8 cellular contexts compared by ENCODE assay signal in the genomic region with DNA sequence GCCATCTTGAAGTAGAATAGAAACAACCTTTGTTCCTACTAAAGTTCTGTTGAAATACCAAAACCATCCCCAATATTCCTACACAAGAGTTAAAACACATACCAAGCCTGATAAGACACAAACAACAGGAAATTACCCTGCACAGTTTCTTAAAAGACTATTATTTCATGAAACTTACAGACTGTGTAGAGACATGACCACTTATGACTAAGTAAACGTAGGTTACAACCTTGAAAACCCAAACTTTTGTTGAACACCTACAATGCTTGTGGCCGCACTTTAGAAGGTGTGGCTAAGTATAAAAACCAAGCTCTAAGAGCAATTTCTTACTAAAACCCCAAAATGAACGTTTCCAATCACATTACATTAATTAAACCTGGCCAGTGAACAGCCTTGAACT. TPM values are rescaled to one million over a fixed set of nuclear protein-coding genes. Genes with fewer than 3 reads are reported as not detected.
A peak's percentile ranks its signal among the peaks of the same experiment; 100 is the strongest.
DNase-seq lines count a peak whose midpoint lies in the region; ATAC-seq and TF ChIP-seq lines count a peak whose summit lies in the region.

No MANE protein-coding gene starts in this region.

- H3K9me2 ChIP-seq in Loucy (replicated peaks; ENCODE audit: low read depth, low read length) = no peaks in the 10 kb centered on the region

- no peaks in the 10 kb centered on the region for H3K9me3 Mint-ChIP-seq in CD4-positive, alpha-beta memory T cell

- peaks cover 0 to 5% of the 10 kb centered on the region in 2 donors for H3K36me3 Mint-ChIP-seq in CD4-positive, alpha-beta memory T cell

- H3K4me1 ChIP-seq in CD4-positive, alpha-beta memory T cell (ENCODE audit: insufficient read depth, low read length) = peaks cover 67% of the 10 kb centered on the region
- peaks cover 74% of the 10 kb centered on the region for H3K4me1 ChIP-seq in Loucy (ENCODE audit: insufficient read depth, low read length, poor library complexity, severe bottlenecking)
- H3K4me1 ChIP-seq in breast epithelium = peaks cover 0 to 9% of the 10 kb centered on the region in 2 donors
- H3K4me1 ChIP-seq in mucosa of rectum (ENCODE audit: control insufficient read depth in 2 of 2, insufficient read depth in 2 of 2, low read length in 2 of 2) = peaks cover 12 to 14% of the 10 kb centered on the region in 2 donors

- H3K4me3 ChIP-seq in CD4-positive, alpha-beta memory T cell (ENCODE audit: low read length in 2 of 2) = no peak overlapping the region
- H3K4me3 ChIP-seq in Loucy (ENCODE audit: low read length, poor library complexity, severe bottlenecking) = peak overlapping the region; percentile 89
- peak overlapping the region in 2 of 3 donors; percentile 66 to 99 for H3K4me3 ChIP-seq in breast epithelium
- peak overlapping the region; percentile 1 to 91 for H3K4me3 ChIP-seq in mucosa of rectum (ENCODE audit: low read length in 2 of 2)

- peak overlapping the region; percentile 97 for H3K4me2 ChIP-seq in Loucy (ENCODE audit: low read depth, low read length, poor library complexity, severe bottlenecking)

- intact Hi-C loops in CD4-positive, alpha-beta memory T cell (cut with micrococcal nuclease) = loop anchor here (1.0 kb wide), 1 partner anchor 10 kb away; no protein-coding TSS in a partner anchor
- intact Hi-C loops in breast epithelium (cut with DNase I; ENCODE audit: low total_unique reads) = no loop called here

- peak in 2 of 5 donors; percentile 14 to 51 for DNase-seq in CD4-positive, alpha-beta memory T cell
- DNase-seq in breast epithelium (ENCODE audit: low spot score in 2 of 2) = no peak
- DNase-seq in NCI-H2029 (lab: John Stamatoyannopoulos, UW) = no peak

- no peak overlapping the region for H3K27ac ChIP-seq in CD4-positive, alpha-beta memory T cell (ENCODE audit: low read depth, low read length)
- H3K27ac ChIP-seq in breast epithelium = no peak overlapping the region
- no peak overlapping the region for H3K27ac ChIP-seq in mucosa of rectum (ENCODE audit: low read depth in 2 of 2, low read length in 2 of 2)

- peak overlapping the region; percentile 53 to 96 (median 83) for H3K4me3 Mint-ChIP-seq in CD4-positive, alpha-beta memory T cell

- H4K20me1 ChIP-seq in Loucy (ENCODE audit: insufficient read depth, low read length, poor library complexity, severe bottlenecking) = peaks cover 63% of the 10 kb centered on the region

- no peaks in the 10 kb centered on the region for H3K27me3 ChIP-seq in CD4-positive, alpha-beta memory T cell (ENCODE audit: insufficient read depth, low read length)
- H3K27me3 ChIP-seq in Loucy (ENCODE audit: insufficient read depth, low read length, poor library complexity, severe bottlenecking) (no peaks in the 10 kb centered on the region), breast epithelium (no peaks in the 10 kb centered on the region), mucosa of rectum (ENCODE audit: control insufficient read depth in 2 of 2, insufficient read depth in 2 of 2, low read length in 2 of 2) (no peaks in the 10 kb centered on the region)

- peaks cover 50 to 66% (median 58%) of the 10 kb centered on the region in 4 donors for H3K4me1 Mint-ChIP-seq in CD4-positive, alpha-beta memory T cell

- no peaks in the 10 kb centered on the region for H3K9me3 ChIP-seq in CD4-positive, alpha-beta memory T cell (ENCODE audit: control insufficient read depth in 1 of 2, low read length in 2 of 2)
- no peaks in the 10 kb centered on the region for H3K9me3 ChIP-seq in Loucy (ENCODE audit: insufficient read depth, low read depth, low read length)
- H3K9me3 ChIP-seq in breast epithelium = no peaks in the 10 kb centered on the region
- no peaks in the 10 kb centered on the region for H3K9me3 ChIP-seq in mucosa of rectum (ENCODE audit: control insufficient read depth in 2 of 2, low read length in 2 of 2)

- no peaks in the 10 kb centered on the region for H3K27me3 Mint-ChIP-seq in CD4-positive, alpha-beta memory T cell

- POLR2A ChIA-PET in CD4-positive, alpha-beta memory T cell (lab: Charles Lee; ENCODE audit: partially characterized antibody) = no interaction called here

- H3K9ac ChIP-seq in Loucy (ENCODE audit: low read depth, low read length, poor library complexity, severe bottlenecking) (peak overlapping the region; percentile 80), mucosa of rectum (ENCODE audit: low read depth in 1 of 2, low read length in 2 of 2) (no peak overlapping the region)

- no peak for ATAC-seq in HG02852 (IDR thresholded peaks at IDR 0.05; ENCODE audit: unreplicated experiment)
- no peak for ATAC-seq in GM21825 (IDR thresholded peaks at IDR 0.05; ENCODE audit: unreplicated experiment)
- no peak for ATAC-seq in GM21737 (IDR thresholded peaks at IDR 0.05; ENCODE audit: unreplicated experiment)

- TF ChIP-seq CTCF in Loucy (conservative IDR thresholded peaks at IDR 0.05; ENCODE audit: low read length) (no peak), breast epithelium (IDR thresholded peaks at IDR 0.05) (no peak)

- peaks cover 68% of the 10 kb centered on the region for H3K79me2 ChIP-seq in Loucy (ENCODE audit: insufficient read depth, low read length)

- H3K36me3 ChIP-seq in CD4-positive, alpha-beta memory T cell (ENCODE audit: insufficient read depth, low read length) = no peaks in the 10 kb centered on the region
- H3K36me3 ChIP-seq in Loucy (ENCODE audit: insufficient read depth, low read length) = no peaks in the 10 kb centered on the region
- no peaks in the 10 kb centered on the region for H3K36me3 ChIP-seq in breast epithelium
- no peaks in the 10 kb centered on the region for H3K36me3 ChIP-seq in mucosa of rectum (ENCODE audit: control insufficient read depth in 2 of 2, insufficient read depth in 2 of 2, low read length in 2 of 2)

- H2AFZ ChIP-seq in Loucy (ENCODE audit: low read length) = no peak overlapping the region

- TF ChIP-seq POLR2A in breast epithelium (IDR thresholded peaks at IDR 0.05) = no peak

- peak overlapping the region; percentile 26 to 92 (median 58) for H3K27ac Mint-ChIP-seq in CD4-positive, alpha-beta memory T cell

- peaks cover 6% of the 10 kb centered on the region; the same call in 1 of the 2 replicates for H3F3A ChIP-seq in Loucy (ENCODE audit: low read depth)

- CTCF ChIA-PET in CD4-positive, alpha-beta memory T cell (lab: Charles Lee; ENCODE audit: partially characterized antibody) = interaction anchor here (1.8 kb wide), 1 partner anchor 27 kb away, joined by 5 read pairs; no protein-coding TSS in a partner anchor

RNA-seq across cellular contexts. Expression of a gene that starts 2.0 kb away (rescaled TPM):
- 100 to 1,000 TPM; 126 to 131 TPM for total RNA-seq in CD4-positive, alpha-beta memory T cell
- 10 to 100 TPM; 88.5 to 91.7 TPM for polyA plus RNA-seq in CD4-positive, alpha-beta memory T cell
- 100 to 1,000 TPM in 1 of 3 donors, 10 to 100 TPM in 2; 35.1 to 101 (median 73.6) TPM for total RNA-seq in breast epithelium

Comparison
In these comparisons a context has a peak if more than half of its experiments do, and no peak if none do; other contexts are left out.
1. H3K4me3 ChIP-seq: peak in Loucy (single experiment), breast epithelium (2 of 3) and mucosa of rectum (2 of 2); none in CD4-positive, alpha-beta memory T cell (0 of 2).